ENCODE assay signal across 10 cellular contexts in the genomic region with DNA sequence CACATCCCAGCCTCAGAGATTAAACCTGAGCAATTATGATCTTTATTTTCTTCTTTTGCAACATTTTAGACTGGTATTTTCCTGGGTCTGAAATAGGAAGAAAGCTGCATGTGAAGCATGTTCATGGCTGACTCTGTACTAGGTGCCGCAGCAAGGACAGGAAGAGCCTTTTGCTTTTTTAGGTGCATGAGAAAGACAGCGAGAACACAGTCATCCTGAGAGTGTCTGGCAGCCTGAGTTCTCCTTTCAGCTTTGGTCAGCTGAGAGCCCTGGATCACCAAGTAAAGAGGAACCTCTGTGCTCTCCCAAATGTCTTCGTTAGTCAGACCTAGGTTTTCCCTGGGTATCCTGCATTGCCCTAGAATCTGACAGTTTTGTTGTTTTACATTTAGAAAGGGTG. TPM values are rescaled to one million over a fixed set of nuclear protein-coding genes. Genes with fewer than 3 reads are reported as not detected.
DNase-seq lines count a peak whose midpoint lies in the region; ATAC-seq lines count a peak whose summit lies in the region.
"Had no signal": no experiment of that assay in that cellular context is flagged by ENCODE, and none has a peak within 500 bp of the region (broad histone marks: within the 10 kb centered on the region; RNA-seq: fewer than 3 reads in every experiment).

No MANE protein-coding gene starts in this region.

- no peak overlapping the region for H3K27ac Mint-ChIP-seq in activated naive CD4-positive, alpha-beta T cell treated with anti-CD3 and anti-CD28 coated beads, Interleukin-2, amount 50 U/mL, for 72 hours
- H3K27ac Mint-ChIP-seq in stimulated activated naive B cell treated with anti-CD40 and anti-IgM and Interleukin-4, amounts not matched to agents 10 μg/mL and 1 μg/mL and 100 μg/mL, for 72 hours: peak overlapping the region; percentile 92
- H3K27ac Mint-ChIP-seq: activated T-helper 1 cell treated with anti-CD3 and anti-CD28 coated beads, Interleukin-12 subunit alpha, Interleukin-12 subunit beta, Interleukin-2, Interleukin-4 antibody, amounts not matched to agents 30 ng/mL and 10 ng/mL and 1 ng/mL, durations not matched to agents 14 hours and 24 hours and 36 hours had no signal

- peaks cover 10 to 13% of the 10 kb centered on the region in 2 donors for H3K4me1 Mint-ChIP-seq in stimulated activated naive B cell treated with anti-CD40 and anti-IgM and Interleukin-4, amounts not matched to agents 10 μg/mL and 1 μg/mL and 100 μg/mL, for 72 hours

- H3K9me3 Mint-ChIP-seq in activated naive CD4-positive, alpha-beta T cell treated with anti-CD3 and anti-CD28 coated beads, Interleukin-2, amount 50 U/mL, for 72 hours: no peaks in the 10 kb centered on the region
- H3K9me3 Mint-ChIP-seq in stimulated activated naive B cell treated with anti-CD40 and anti-IgM and Interleukin-4, amounts not matched to agents 10 μg/mL and 1 μg/mL and 100 μg/mL, for 72 hours: no peaks in the 10 kb centered on the region
- H3K9me3 Mint-ChIP-seq: activated T-helper 1 cell treated with anti-CD3 and anti-CD28 coated beads, Interleukin-12 subunit alpha, Interleukin-12 subunit beta, Interleukin-2, Interleukin-4 antibody, amounts not matched to agents 30 ng/mL and 10 ng/mL and 1 ng/mL, durations not matched to agents 14 hours and 24 hours and 36 hours had no signal

- DNase-seq in activated naive CD4-positive, alpha-beta T cell treated with anti-CD3 and anti-CD28 coated beads, Interleukin-2, amount 50 U/mL, for 72 hours (ENCODE audit: low spot score in 2 of 2): no peak
- no peak for DNase-seq in activated naive CD4-positive, alpha-beta T cell (lab: John Stamatoyannopoulos, UW)
- DNase-seq in stimulated activated naive B cell treated with anti-CD40 and anti-IgM and Interleukin-4, amounts not matched to agents 10 μg/mL and 1 μg/mL and 100 μg/mL, for 72 hours: peak; percentile 59
- no peak for DNase-seq in NCI-H2107 (lab: John Stamatoyannopoulos, UW)
- DNase-seq in NCI-H748 treated with DMSO at 0.1 percent for 48 hours (lab: John Stamatoyannopoulos, UW): no peak
- no peak for DNase-seq in GM03348 (ENCODE audit: low spot score)
- DNase-seq: left colon had no signal

- H3K27me3 Mint-ChIP-seq in stimulated activated naive B cell treated with anti-CD40 and anti-IgM and Interleukin-4, amounts not matched to agents 10 μg/mL and 1 μg/mL and 100 μg/mL, for 72 hours: peaks cover 21 to 40% of the 10 kb centered on the region in 2 donors

- peak overlapping the region in 1 of 2 donors; percentile 43 for H3K4me3 Mint-ChIP-seq in stimulated activated naive B cell treated with anti-CD40 and anti-IgM and Interleukin-4, amounts not matched to agents 10 μg/mL and 1 μg/mL and 100 μg/mL, for 72 hours
- H3K4me3 Mint-ChIP-seq: activated T-helper 1 cell treated with anti-CD3 and anti-CD28 coated beads, Interleukin-12 subunit alpha, Interleukin-12 subunit beta, Interleukin-2, Interleukin-4 antibody, amounts not matched to agents 30 ng/mL and 10 ng/mL and 1 ng/mL, durations not matched to agents 14 hours and 24 hours and 36 hours had no signal

- no peaks in the 10 kb centered on the region for H3K36me3 Mint-ChIP-seq in activated naive CD4-positive, alpha-beta T cell treated with anti-CD3 and anti-CD28 coated beads, Interleukin-2, amount 50 U/mL, for 72 hours
- H3K36me3 Mint-ChIP-seq in stimulated activated naive B cell treated with anti-CD40 and anti-IgM and Interleukin-4, amounts not matched to agents 10 μg/mL and 1 μg/mL and 100 μg/mL, for 72 hours: no peaks in the 10 kb centered on the region

- peak; percentile 44 to 87 for ATAC-seq in activated naive CD4-positive, alpha-beta T cell treated with anti-CD3 and anti-CD28 coated beads, Interleukin-2, amount 50 U/mL, for 72 hours
- peak; percentile 99 for ATAC-seq in HG02588 (IDR thresholded peaks at IDR 0.05; ENCODE audit: unreplicated experiment)
- ATAC-seq in HG03571 (IDR thresholded peaks at IDR 0.05; ENCODE audit: unreplicated experiment): peak; percentile 99
- peak; percentile 98 to 99 for ATAC-seq in stimulated activated naive B cell treated with anti-CD40 and anti-IgM and Interleukin-4, amounts not matched to agents 10 μg/mL and 1 μg/mL and 100 μg/mL, for 72 hours (replicated peaks)

RNA-seq across cellular contexts. Expression of gene FAM149A, which starts 29.8 kb away (rescaled TPM):
- 1 to 10 TPM in 1 of 2 donors, under 1 TPM in 1; 0.97 to 5.1 TPM for total RNA-seq in activated naive CD4-positive, alpha-beta T cell treated with anti-CD3 and anti-CD28 coated beads, Interleukin-2, amount 50 U/mL, for 72 hours
- total RNA-seq: activated T-helper 1 cell treated with anti-CD3 and anti-CD28 coated beads, Interleukin-12 subunit alpha, Interleukin-12 subunit beta, Interleukin-2, Interleukin-4 antibody, amounts not matched to agents 30 ng/mL and 10 ng/mL and 1 ng/mL, durations not matched to agents 14 hours and 24 hours and 36 hours had no signal

RNA-seq across cellular contexts. Expression of gene CYP4V2, which starts 57.1 kb away (rescaled TPM):
- total RNA-seq in activated naive CD4-positive, alpha-beta T cell treated with anti-CD3 and anti-CD28 coated beads, Interleukin-2, amount 50 U/mL, for 72 hours: 1 to 10 TPM in 1 of 2 donors, under 1 TPM in 1; 0.36 to 6.1 TPM
